In genomic region chr5:115501457-115501856, GRCh38 we compare ENCODE assay signal across 29 cellular contexts.
"Had no signal": no experiment of that assay in that cellular context is flagged by ENCODE, and none has a peak within 500 bp of the region (broad histone marks: within the 10 kb centered on the region; RNA-seq: fewer than 3 reads in every experiment).

No MANE protein-coding gene starts in this region.

- H3K27ac ChIP-seq: ascending aorta, breast epithelium, esophagus muscularis mucosa, foreskin keratinocyte, gastrocnemius medialis had no signal

- H3K27me3 ChIP-seq: ascending aorta, breast epithelium, esophagus muscularis mucosa, foreskin keratinocyte, gastrocnemius medialis had no signal

- DNase-seq: activated CD4-positive, alpha-beta memory T cell treated with anti-CD3 and anti-CD28 coated beads, Interleukin-2, amount 10 ng/mL, durations not matched to agents 7 days and 5 days; activated CD4-positive, alpha-beta T cell treated with anti-CD3 and anti-CD28 coated beads for 1 hour; activated CD4-positive, alpha-beta T cell treated with anti-CD3 and anti-CD28 coated beads for 4 hours; activated CD4-positive, alpha-beta T cell treated with anti-CD3 and anti-CD28 coated beads, Interleukin-2, amount 10 ng/mL, durations not matched to agents 7 days and 5 days; activated CD4-positive, alpha-beta T cell treated with anti-CD3 and anti-CD28 coated beads, Interleukin-2, amount 50 U/mL, for 4 hours; activated CD8-positive, alpha-beta memory T cell treated with anti-CD3 and anti-CD28 coated beads, Interleukin-2, amount 50 U/mL, for 48 hours; activated gamma-delta T cell; activated naive CD4-positive, alpha-beta T cell; activated naive CD4-positive, alpha-beta T cell treated with anti-CD3 and anti-CD28 coated beads, Interleukin-2, amount 10 ng/mL, durations not matched to agents 7 days and 5 days; activated naive CD8-positive, alpha-beta T cell treated with anti-CD3 and anti-CD28 coated beads, Interleukin-2, amount 10 ng/mL, durations not matched to agents 7 days and 5 days; activated T-cell treated with anti-CD3 and anti-CD28 coated beads for 4 hours; activated T-cell treated with anti-CD3 and anti-CD28 coated beads, Interleukin-2, amount 50 U/mL, for 24 hours; activated T-cell treated with anti-CD3 and anti-CD28 coated beads, Interleukin-2, amount 50 U/mL, for 72 hours; caudate nucleus; cortex of kidney; dermis blood vessel endothelial cell; effector CD4-positive, alpha-beta T cell; effector memory CD8-positive, alpha-beta T cell; erythroblast; foreskin keratinocyte; gastrocnemius medialis; glutamatergic neuron; T-helper 1 cell; T-helper 17 cell; T1000 had no signal

- H3K36me3 ChIP-seq: ascending aorta, breast epithelium, esophagus muscularis mucosa, gastrocnemius medialis had no signal

- H3K9me3 ChIP-seq: ascending aorta, breast epithelium, esophagus muscularis mucosa, gastrocnemius medialis had no signal

- ATAC-seq: activated naive CD4-positive, alpha-beta T cell treated with anti-CD3 and anti-CD28 coated beads, Interleukin-2, amount 50 U/mL, for 72 hours; activated T-cell treated with anti-CD3 and anti-CD28 coated beads, Interleukin-2, amount 50 U/mL, for 72 hours; effector memory CD8-positive, alpha-beta T cell; foreskin keratinocyte; gastrocnemius medialis; T-helper 17 cell had no signal

- H3K4me3 ChIP-seq: ascending aorta, breast epithelium, esophagus muscularis mucosa, gastrocnemius medialis had no signal

- H3K4me1 ChIP-seq: ascending aorta, breast epithelium, foreskin keratinocyte had no signal
